ENCODE assay signal across 8 cellular contexts in genomic region chr11:108498816-108499408, GRCh38. TPM values are rescaled to one million over a fixed set of nuclear protein-coding genes. Genes with fewer than 3 reads are reported as not detected.
DNase-seq lines count a peak whose midpoint lies in the region; ATAC-seq and TF ChIP-seq lines count a peak whose summit lies in the region.

No MANE protein-coding gene starts in this region.

- H3K36me3 Mint-ChIP-seq in CD8-positive, alpha-beta memory T cell: peaks cover 0 to 5% (median 0%) of the 10 kb centered on the region in 3 donors

- TF ChIP-seq POLR2A in ovary (IDR thresholded peaks at IDR 0.05): no peak

- H3K79me2 ChIP-seq in fibroblast of lung (ENCODE audit: control insufficient read depth, insufficient read depth, low read length): peaks cover 8% of the 10 kb centered on the region

- no peak for TF ChIP-seq EP300 in ovary (IDR thresholded peaks at IDR 0.05)

- ATAC-seq in RWPE2 (ENCODE audit: low read depth) (no peak), GM21717 (IDR thresholded peaks at IDR 0.05; ENCODE audit: unreplicated experiment) (no peak)

- peak overlapping the region; percentile 82 to 91 (median 88) for H3K4me3 Mint-ChIP-seq in CD8-positive, alpha-beta memory T cell

- peak overlapping the region; percentile 37 for H3K4me2 ChIP-seq in fibroblast of lung (ENCODE audit: extremely low read depth, insufficient read depth, low read length)

- H3K36me3 ChIP-seq in CD8-positive, alpha-beta memory T cell (ENCODE audit: insufficient read depth, low read length): no peaks in the 10 kb centered on the region
- H3K36me3 ChIP-seq in RWPE2 (ENCODE audit: low read depth): no peaks in the 10 kb centered on the region
- H3K36me3 ChIP-seq in fibroblast of lung (ENCODE audit: control insufficient read depth, insufficient read depth, low read length): no peaks in the 10 kb centered on the region
- H3K36me3 ChIP-seq in ovary: no peaks in the 10 kb centered on the region

- no peaks in the 10 kb centered on the region for H3K9me3 ChIP-seq in CD8-positive, alpha-beta memory T cell (ENCODE audit: low read length)
- H3K9me3 ChIP-seq in RWPE2 (ENCODE audit: severe bottlenecking) (no peaks in the 10 kb centered on the region), fibroblast of lung (ENCODE audit: control insufficient read depth, insufficient read depth, low read depth, low read length) (no peaks in the 10 kb centered on the region), ovary (no peaks in the 10 kb centered on the region)

- peaks cover 18 to 36% (median 34%) of the 10 kb centered on the region in 3 donors for H3K4me1 Mint-ChIP-seq in CD8-positive, alpha-beta memory T cell

- no peak for TF ChIP-seq CTCF in RWPE2 (IDR thresholded peaks at IDR 0.05; ENCODE audit: poor library complexity, severe bottlenecking)
- TF ChIP-seq CTCF in fibroblast of lung (conservative IDR thresholded peaks at IDR 0.05 in 1 of 2, IDR thresholded peaks at IDR 0.05 in 1 of 2; ENCODE audit: low read depth in 1 of 2, low read length in 2 of 2): no peak
- TF ChIP-seq CTCF in ovary (IDR thresholded peaks at IDR 0.05): no peak

- H2AFZ ChIP-seq in fibroblast of lung (ENCODE audit: low read length): peak overlapping the region; percentile 93

- peak overlapping the region; percentile 81 for H3K27ac ChIP-seq in CD8-positive, alpha-beta memory T cell (ENCODE audit: low read depth, low read length)
- H3K27ac ChIP-seq in RWPE2 (ENCODE audit: poor library complexity, severe bottlenecking) (peak overlapping the region; percentile 74), fibroblast of lung (ENCODE audit: insufficient read depth, low read length) (peak overlapping the region; percentile 82), ovary (peak overlapping the region; percentile 98)

- peak overlapping the region; percentile 61 to 94 (median 88) for H3K27ac Mint-ChIP-seq in CD8-positive, alpha-beta memory T cell

- H3K9ac ChIP-seq in fibroblast of lung (ENCODE audit: insufficient read depth, low read length): peak overlapping the region; percentile 78

- WGBS in ovary, 3 donors: 37 to 67% (median 57%) methylated on average over 29 of the region's 29 CpGs

- H3K4me3 ChIP-seq in CD8-positive, alpha-beta memory T cell (ENCODE audit: low read length): peak overlapping the region; percentile 75
- H3K4me3 ChIP-seq in RWPE2 (ENCODE audit: severe bottlenecking) (peak overlapping the region; percentile 44), fibroblast of lung (replicated peaks in 1 of 4; ENCODE audit: control extremely low read depth in 1 of 4, insufficient read depth in 1 of 4, low read depth in 3 of 4, low read length in 4 of 4) (peak overlapping the region; percentile 44 to 62 (median 48)), ovary (peak overlapping the region; percentile 71)

- no peak for DNase-seq in CD8-positive, alpha-beta memory T cell
- DNase-seq in RWPE2 (ENCODE audit: low spot score) (no peak), fibroblast of lung (ENCODE audit: low read depth in 2 of 2) (no peak), ovary (peak; percentile 32 to 63 (median 39)), posterior vena cava (ENCODE audit: low spot score) (no peak), NCI-H146 treated with DMSO at 0.1 percent for 48 hours (lab: John Stamatoyannopoulos, UW; ENCODE audit: unreplicated experiment) (no peak), ecto neural progenitor cell (ENCODE audit: low spot score) (no peak)

- H3K9me3 Mint-ChIP-seq in CD8-positive, alpha-beta memory T cell: no peaks in the 10 kb centered on the region

- no peaks in the 10 kb centered on the region for H4K20me1 ChIP-seq in fibroblast of lung (ENCODE audit: control insufficient read depth, extremely low read depth, insufficient read depth, low read length)

- POLR2A ChIA-PET in CD8-positive, alpha-beta memory T cell (lab: Charles Lee): interaction anchor here (1.4 kb wide), 1 partner anchor 32 kb away, joined by 6 read pairs; the partner anchor contains the start of gene C11orf65

- H3K27me3 Mint-ChIP-seq in CD8-positive, alpha-beta memory T cell: peaks cover 0 to 4% of the 10 kb centered on the region in 2 donors

- H3K27me3 ChIP-seq in CD8-positive, alpha-beta memory T cell (ENCODE audit: insufficient read depth, low read length, poor library complexity, severe bottlenecking): no peaks in the 10 kb centered on the region
- H3K27me3 ChIP-seq in RWPE2 (ENCODE audit: insufficient read depth, poor library complexity, severe bottlenecking): no peaks in the 10 kb centered on the region
- no peaks in the 10 kb centered on the region for H3K27me3 ChIP-seq in fibroblast of lung (ENCODE audit: control insufficient read depth, insufficient read depth, low read length)
- H3K27me3 ChIP-seq in ovary: no peaks in the 10 kb centered on the region

- peaks cover 10% of the 10 kb centered on the region for H3K4me1 ChIP-seq in CD8-positive, alpha-beta memory T cell (ENCODE audit: insufficient read depth, low read length)
- H3K4me1 ChIP-seq in RWPE2 (ENCODE audit: insufficient read depth, poor library complexity, severe bottlenecking) (peaks cover 5% of the 10 kb centered on the region), fibroblast of lung (ENCODE audit: control insufficient read depth, extremely low read depth, insufficient read depth, low read length) (peaks cover 3% of the 10 kb centered on the region), ovary (ENCODE audit: insufficient read depth) (peaks cover 2% of the 10 kb centered on the region)

- CTCF ChIA-PET in CD8-positive, alpha-beta memory T cell (lab: Charles Lee): no interaction called here

- intact Hi-C loops in ovary (cut with DNase I): no loop called here
- intact Hi-C loops in posterior vena cava (cut with DNase I): no loop called here

RNA-seq across cellular contexts. Expression of gene POGLUT3, which starts 0.7 kb away (rescaled TPM):
- total RNA-seq in CD8-positive, alpha-beta memory T cell: 10 to 100 TPM; 16.7 to 17.8 TPM
- 12.9 TPM for polyA plus RNA-seq in CD8-positive, alpha-beta memory T cell
- total RNA-seq in fibroblast of lung (23.4 and 41.1 TPM in 2 replicates), ovary (10 to 100 TPM; 23.5 to 56.3 (median 42.8) TPM), posterior vena cava (10 to 100 TPM; 55.5 to 59.8 TPM)
- polyA plus RNA-seq in fibroblast of lung (60.4 and 81.0 TPM in 2 replicates), ovary (10 to 100 TPM; 29.9 to 38.2 TPM)
- polyA plus RNA-seq in fibroblast of lung (2012): 33.8 and 45.6 TPM in 2 replicates
- 17.2 and 37.0 TPM in 2 replicates for polyA minus RNA-seq in fibroblast of lung (ENCODE audit: low replicate concordance)

RNA-seq across cellular contexts. Expression of gene C11orf65, which starts 31.6 kb away (rescaled TPM):
- total RNA-seq in CD8-positive, alpha-beta memory T cell: 1 to 10 TPM in 1 of 2 experiments, under 1 TPM in 1; 0.64 to 1.1 TPM
- polyA plus RNA-seq in CD8-positive, alpha-beta memory T cell: 0.78 TPM
- total RNA-seq in fibroblast of lung (1.8 and 2.3 TPM in 2 replicates), ovary (1 to 10 TPM in 3 of 7 donors, under 1 TPM in 4; 0.62 to 1.2 (median 0.83) TPM), posterior vena cava (under 1 TPM; 0.19 to 0.38 TPM)
- polyA plus RNA-seq in fibroblast of lung (0.54 and 0.75 TPM in 2 replicates), ovary (under 1 TPM; 0.35 to 0.77 TPM)
- 0.83 and 1.0 TPM in 2 replicates for polyA plus RNA-seq in fibroblast of lung (2012)
- not detected in 2 replicates for polyA minus RNA-seq in fibroblast of lung (ENCODE audit: low replicate concordance)

Comparison
In these comparisons a context has a peak if more than half of its experiments do, and no peak if none do; other contexts are left out.
1. DNase-seq: peak in ovary (5 of 5); none in CD8-positive, alpha-beta memory T cell (0 of 5), RWPE2 (single experiment), fibroblast of lung (0 of 2), posterior vena cava (single experiment), NCI-H146 treated with DMSO at 0.1 percent for 48 hours (single experiment) and ecto neural progenitor cell (single experiment).
2. Peak in every context shown above with its lines, with median percentiles within 50 percentile points of each other: H3K27ac ChIP-seq and H3K4me3 ChIP-seq.